ENCODE assay signal across 9 cellular contexts in the genomic region with DNA sequence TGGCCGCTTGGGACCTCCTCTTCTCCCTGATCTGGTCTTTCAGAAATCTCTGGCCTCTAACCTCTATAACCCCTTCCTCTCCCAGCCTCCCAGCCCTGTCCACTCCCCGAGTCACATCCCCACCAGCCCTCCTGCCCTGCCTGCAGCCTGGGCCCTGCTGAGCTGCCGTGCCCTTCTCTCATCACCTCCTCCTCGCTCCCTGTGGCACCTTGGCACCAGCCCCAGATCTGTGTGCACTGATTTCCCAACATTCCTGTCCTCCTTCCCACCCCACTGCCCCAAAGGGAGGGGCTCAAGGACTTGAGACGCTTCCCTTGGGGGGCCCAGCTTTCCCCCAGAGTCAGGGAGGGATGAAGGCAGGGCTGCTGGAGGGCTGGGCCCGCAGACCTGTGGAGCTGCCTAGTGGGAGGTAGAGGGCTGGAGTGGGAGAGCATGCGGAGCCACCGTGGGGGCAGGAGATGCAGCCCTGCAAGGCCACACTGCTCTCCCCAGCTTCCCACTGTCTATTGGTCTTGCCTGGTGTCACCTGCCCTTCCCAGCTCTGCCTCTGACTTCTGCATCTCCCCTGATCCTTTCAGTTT.
"Had no signal": no experiment of that assay in that cellular context is flagged by ENCODE, and none has a peak within 500 bp of the region (broad histone marks: within the 10 kb centered on the region; RNA-seq: fewer than 3 reads in every experiment).

No MANE protein-coding gene starts in this region.

- H3K4me3 ChIP-seq: tibial artery had no signal

- H3K27ac Mint-ChIP-seq: activated T-cell treated with anti-CD3 and anti-CD28 coated beads, Interleukin-2, amount 50 U/mL, for 72 hours; nephron had no signal

- H3K9me3 ChIP-seq: tibial artery had no signal

- H3K9me3 Mint-ChIP-seq: activated T-cell treated with anti-CD3 and anti-CD28 coated beads, Interleukin-2, amount 50 U/mL, for 72 hours had no signal

- ATAC-seq: activated T-cell treated with anti-CD3 and anti-CD28 coated beads, Interleukin-2, amount 50 U/mL, for 72 hours had no signal

- DNase-seq: activated naive CD4-positive, alpha-beta T cell treated with anti-CD3 and anti-CD28 coated beads, Interleukin-2, amount 50 U/mL, for 16 hours; activated T-cell treated with anti-CD3 and anti-CD28 coated beads, Interleukin-2, amount 50 U/mL, for 72 hours; brain microvascular endothelial cell; dermis blood vessel endothelial cell; hypothalamus; SIG-M5; stimulated activated CD4-positive, alpha-beta T cell treated with anti-CD3 and anti-CD28 coated beads, Interleukin-4, amount 100 ng/mL, for 4 hours; tibial artery had no signal

- H3K27ac ChIP-seq: brain microvascular endothelial cell, tibial artery had no signal

- H3K27me3 ChIP-seq: brain microvascular endothelial cell, tibial artery had no signal

- H3K36me3 ChIP-seq: brain microvascular endothelial cell had no signal

- H3K4me3 Mint-ChIP-seq: activated T-cell treated with anti-CD3 and anti-CD28 coated beads, Interleukin-2, amount 50 U/mL, for 72 hours; nephron had no signal
